30 cellular contexts compared by ENCODE assay signal in the genomic region with DNA sequence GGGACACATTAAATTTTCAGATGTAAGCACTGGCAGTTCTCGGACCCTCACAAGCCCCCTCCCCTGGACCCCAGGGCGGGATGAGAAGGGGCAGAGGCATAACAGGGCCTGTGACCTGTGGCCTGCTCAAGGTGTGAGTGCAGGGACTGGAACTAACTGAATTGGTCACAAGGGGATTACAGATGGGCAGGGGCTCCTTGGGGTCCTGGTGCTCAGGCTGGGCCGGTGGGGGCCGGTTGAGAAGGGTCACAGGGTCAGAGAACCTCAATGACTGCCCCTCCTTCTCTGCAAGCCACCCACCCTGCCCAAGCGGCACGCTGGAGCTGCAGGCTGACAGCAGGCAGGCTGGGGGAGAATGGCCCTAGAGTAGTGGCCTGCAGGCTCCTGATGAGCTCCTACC.
"Had no signal": no experiment of that assay in that cellular context is flagged by ENCODE, and none has a peak within 500 bp of the region (broad histone marks: within the 10 kb centered on the region; RNA-seq: fewer than 3 reads in every experiment).

No MANE protein-coding gene starts in this region.

- FAIRE-seq: frontal cortex had no signal

- H3K27ac Mint-ChIP-seq: activated CD4-positive, alpha-beta memory T cell treated with anti-CD3 and anti-CD28 coated beads, Interleukin-2, amount 10 ng/mL, durations not matched to agents 7 days and 5 days; activated CD4-positive, alpha-beta T cell treated with anti-CD3 and anti-CD28 coated beads, Interleukin-2, amount 10 ng/mL, durations not matched to agents 7 days and 5 days; activated naive CD4-positive, alpha-beta T cell treated with anti-CD3 and anti-CD28 coated beads for 36 hours; activated naive CD4-positive, alpha-beta T cell treated with anti-CD3 and anti-CD28 coated beads, Interleukin-2, amount 50 U/mL, for 24 hours; activated naive CD8-positive, alpha-beta T cell treated with anti-CD3 and anti-CD28 coated beads for 36 hours; activated naive CD8-positive, alpha-beta T cell treated with anti-CD3 and anti-CD28 coated beads, Interleukin-2, amount 50 U/mL, for 24 hours; activated T-helper 17 cell treated with anti-CD3 and anti-CD28 coated beads, Interleukin-2, amount 50 U/mL, for 72 hours; endodermal cell; T-helper 17 cell; T-helper 2 cell treated with Interferon-gamma antibody and Interleukin-4, amounts not matched to agents 5 μg/mL and 100 μg/mL, for 36 hours; WTC11 had no signal

- H3K27ac ChIP-seq: adrenal gland, body of pancreas, colonic mucosa, heart left ventricle had no signal

- H3K4me1 ChIP-seq: adrenal gland, body of pancreas, colonic mucosa, heart left ventricle had no signal

- H3K9me3 ChIP-seq: adrenal gland, body of pancreas, colonic mucosa had no signal

- H3K36me3 ChIP-seq: adrenal gland, colonic mucosa, heart left ventricle had no signal

- DNase-seq: activated CD4-positive, alpha-beta memory T cell treated with anti-CD3 and anti-CD28 coated beads, Interleukin-2, amount 10 ng/mL, durations not matched to agents 7 days and 5 days; activated CD4-positive, alpha-beta T cell treated with anti-CD3 and anti-CD28 coated beads for 1 hour; activated CD4-positive, alpha-beta T cell treated with anti-CD3 and anti-CD28 coated beads for 4 hours; activated CD4-positive, alpha-beta T cell treated with anti-CD3 and anti-CD28 coated beads, Interleukin-2, amount 10 ng/mL, durations not matched to agents 7 days and 5 days; activated CD4-positive, alpha-beta T cell treated with anti-CD3 and anti-CD28 coated beads, Interleukin-2, amount 50 U/mL, for 4 hours; activated CD8-positive, alpha-beta memory T cell treated with anti-CD3 and anti-CD28 coated beads for 24 hours; activated effector memory CD4-positive, alpha-beta T cell treated with Interleukin-2 at 50 U/mL for 16 hours; activated naive CD4-positive, alpha-beta T cell treated with anti-CD3 and anti-CD28 coated beads for 36 hours; activated naive CD8-positive, alpha-beta T cell treated with anti-CD3 and anti-CD28 coated beads for 36 hours; activated naive CD8-positive, alpha-beta T cell treated with anti-CD3 and anti-CD28 coated beads, Interleukin-2, amount 50 U/mL, for 24 hours; activated T-cell treated with anti-CD3 and anti-CD28 coated beads, Interleukin-2, amount 50 U/mL, for 4 hours; adrenal gland; amygdala; aorta; body of pancreas; caudate nucleus; colonic mucosa; effector memory CD4-positive, alpha-beta T cell; endodermal cell; foreskin fibroblast; glutamatergic neuron; heart left ventricle; T-helper 1 cell; T-helper 17 cell had no signal

- H3K4me3 ChIP-seq: adrenal gland, body of pancreas, colonic mucosa, heart left ventricle had no signal

- ATAC-seq: activated naive CD8-positive, alpha-beta T cell treated with anti-CD3 and anti-CD28 coated beads, Interleukin-2, amount 50 U/mL, for 24 hours; activated T-cell treated with anti-CD3 and anti-CD28 coated beads, Interleukin-2, amount 50 U/mL, for 4 hours; activated T-helper 17 cell treated with anti-CD3 and anti-CD28 coated beads, Interleukin-2, amount 50 U/mL, for 72 hours; body of pancreas; esophagus mucosa; heart left ventricle; T-helper 17 cell; WTC11 had no signal

- H3K36me3 Mint-ChIP-seq: activated naive CD4-positive, alpha-beta T cell treated with anti-CD3 and anti-CD28 coated beads, Interleukin-2, amount 50 U/mL, for 24 hours; activated naive CD8-positive, alpha-beta T cell treated with anti-CD3 and anti-CD28 coated beads for 36 hours had no signal

- H3K4me1 Mint-ChIP-seq: activated CD4-positive, alpha-beta memory T cell treated with anti-CD3 and anti-CD28 coated beads, Interleukin-2, amount 10 ng/mL, durations not matched to agents 7 days and 5 days; activated CD4-positive, alpha-beta T cell treated with anti-CD3 and anti-CD28 coated beads, Interleukin-2, amount 10 ng/mL, durations not matched to agents 7 days and 5 days; activated naive CD4-positive, alpha-beta T cell treated with anti-CD3 and anti-CD28 coated beads, Interleukin-2, amount 50 U/mL, for 24 hours; activated naive CD8-positive, alpha-beta T cell treated with anti-CD3 and anti-CD28 coated beads for 36 hours; activated naive CD8-positive, alpha-beta T cell treated with anti-CD3 and anti-CD28 coated beads, Interleukin-2, amount 50 U/mL, for 24 hours; activated T-helper 17 cell treated with anti-CD3 and anti-CD28 coated beads, Interleukin-2, amount 50 U/mL, for 72 hours; T-helper 17 cell had no signal

- H3K9me3 Mint-ChIP-seq: activated CD4-positive, alpha-beta memory T cell treated with anti-CD3 and anti-CD28 coated beads, Interleukin-2, amount 10 ng/mL, durations not matched to agents 7 days and 5 days; activated CD4-positive, alpha-beta T cell treated with anti-CD3 and anti-CD28 coated beads, Interleukin-2, amount 10 ng/mL, durations not matched to agents 7 days and 5 days; activated naive CD8-positive, alpha-beta T cell treated with anti-CD3 and anti-CD28 coated beads for 36 hours; activated naive CD8-positive, alpha-beta T cell treated with anti-CD3 and anti-CD28 coated beads, Interleukin-2, amount 50 U/mL, for 24 hours; activated T-helper 17 cell treated with anti-CD3 and anti-CD28 coated beads, Interleukin-2, amount 50 U/mL, for 72 hours; T-helper 2 cell treated with Interferon-gamma antibody and Interleukin-4, amounts not matched to agents 5 μg/mL and 100 μg/mL, for 36 hours had no signal

- H3K27me3 ChIP-seq: adrenal gland, body of pancreas, colonic mucosa had no signal

- H3K4me3 Mint-ChIP-seq: activated CD4-positive, alpha-beta memory T cell treated with anti-CD3 and anti-CD28 coated beads, Interleukin-2, amount 10 ng/mL, durations not matched to agents 7 days and 5 days; activated CD4-positive, alpha-beta T cell treated with anti-CD3 and anti-CD28 coated beads, Interleukin-2, amount 10 ng/mL, durations not matched to agents 7 days and 5 days; activated naive CD4-positive, alpha-beta T cell treated with anti-CD3 and anti-CD28 coated beads for 36 hours; activated naive CD4-positive, alpha-beta T cell treated with anti-CD3 and anti-CD28 coated beads, Interleukin-2, amount 50 U/mL, for 24 hours; activated naive CD8-positive, alpha-beta T cell treated with anti-CD3 and anti-CD28 coated beads for 36 hours; activated naive CD8-positive, alpha-beta T cell treated with anti-CD3 and anti-CD28 coated beads, Interleukin-2, amount 50 U/mL, for 24 hours; activated T-cell treated with anti-CD3 and anti-CD28 coated beads, Interleukin-2, amount 50 U/mL, for 4 hours; activated T-helper 17 cell treated with anti-CD3 and anti-CD28 coated beads, Interleukin-2, amount 50 U/mL, for 72 hours; endodermal cell; T-helper 17 cell; T-helper 2 cell treated with Interferon-gamma antibody and Interleukin-4, amounts not matched to agents 5 μg/mL and 100 μg/mL, for 36 hours; WTC11 had no signal
